14 cellular contexts compared by ENCODE assay signal in genomic region chr13:24921003-24921402, GRCh38.
DNase-seq lines count a peak whose midpoint lies in the region; ATAC-seq and TF ChIP-seq lines count a peak whose summit lies in the region.
"Had no signal": no experiment of that assay in that cellular context is flagged by ENCODE, and none has a peak within 500 bp of the region (broad histone marks: within the 10 kb centered on the region; RNA-seq: fewer than 3 reads in every experiment).

No MANE protein-coding gene starts in this region.

- H3K36me3 ChIP-seq in PC-3 (ENCODE audit: low read depth, low read length) = no peaks in the 10 kb centered on the region
- H3K36me3 ChIP-seq: lower lobe of right lung had no signal

- peak overlapping the region; percentile 87 for H3K4me2 ChIP-seq in PC-3 (ENCODE audit: low read length)

- H3K9me3 ChIP-seq in PC-3 (ENCODE audit: low read length) = no peaks in the 10 kb centered on the region
- H3K9me3 ChIP-seq: lower lobe of right lung had no signal

- no peaks in the 10 kb centered on the region for H3K9me2 ChIP-seq in PC-3 (replicated peaks; ENCODE audit: low read length)

- H3K9me3 Mint-ChIP-seq in activated naive CD4-positive, alpha-beta T cell treated with anti-CD3 and anti-CD28 coated beads, Interleukin-2, amount 10 ng/mL, durations not matched to agents 7 days and 5 days = no peaks in the 10 kb centered on the region
- no peaks in the 10 kb centered on the region for H3K9me3 Mint-ChIP-seq in central memory CD8-positive, alpha-beta T cell
- H3K9me3 Mint-ChIP-seq in progenitor cell of endocrine pancreas (ENCODE audit: low read depth) = no peaks in the 10 kb centered on the region

- no peaks in the 10 kb centered on the region for H3K27me3 ChIP-seq in PC-3 (ENCODE audit: low read length)

- H3K79me2 ChIP-seq in PC-3 (ENCODE audit: low read length) = peaks cover 62% of the 10 kb centered on the region

- no peak overlapping the region for H3K27ac ChIP-seq in PC-3 (ENCODE audit: low read length)
- H3K27ac ChIP-seq: lower lobe of right lung, parathyroid adenoma had no signal

- peak overlapping the region; percentile 91; the same call in 1 of the 2 replicates for H3K4me3 ChIP-seq in PC-3 (ENCODE audit: low read length)

- 0 out of 2 replicates have a peak, but pooled peaks cover 3% of the 10 kb centered on the region for H4K20me1 ChIP-seq in PC-3 (ENCODE audit: low read length)

- no TSS peak for BruUV-seq in PC-3 (replicated peaks; lab: Mats Ljungman, UMichigan)

- H3K27me3 Mint-ChIP-seq in activated naive CD4-positive, alpha-beta T cell treated with anti-CD3 and anti-CD28 coated beads, Interleukin-2, amount 10 ng/mL, durations not matched to agents 7 days and 5 days = peaks cover 14% of the 10 kb centered on the region
- no peaks in the 10 kb centered on the region for H3K27me3 Mint-ChIP-seq in central memory CD8-positive, alpha-beta T cell
- no peaks in the 10 kb centered on the region for H3K27me3 Mint-ChIP-seq in progenitor cell of endocrine pancreas

- H3K4me1 ChIP-seq in PC-3 (ENCODE audit: insufficient read depth, low read length) = peaks cover 20% of the 10 kb centered on the region

- TF ChIP-seq CTCF in PC-3 (conservative IDR thresholded peaks at IDR 0.05; ENCODE audit: low read depth, low read length) = no peak
- TF ChIP-seq CTCF in progenitor cell of endocrine pancreas (IDR thresholded peaks at IDR 0.05; ENCODE audit: unreplicated experiment) = no peak

- no peak overlapping the region for H3K27ac Mint-ChIP-seq in activated naive CD4-positive, alpha-beta T cell treated with anti-CD3 and anti-CD28 coated beads, Interleukin-2, amount 10 ng/mL, durations not matched to agents 7 days and 5 days
- H3K27ac Mint-ChIP-seq in central memory CD8-positive, alpha-beta T cell (ENCODE audit: low read depth) = no peak overlapping the region
- peak overlapping the region; percentile 84 for H3K27ac Mint-ChIP-seq in progenitor cell of endocrine pancreas

- CTCF ChIA-PET in activated naive CD4-positive, alpha-beta T cell treated with anti-CD3 and anti-CD28 coated beads, Interleukin-2, amount 10 ng/mL, durations not matched to agents 7 days and 5 days (lab: Charles Lee) = no interaction called here
- CTCF ChIA-PET in PC-3 (lab: Charles Lee) = no interaction called here

- ATAC-seq in PC-3 = no peak
- no peak for ATAC-seq in central memory CD8-positive, alpha-beta T cell (replicated peaks; ENCODE audit: extremely low read depth, poor library complexity, severe bottlenecking)
- ATAC-seq: lower lobe of right lung had no signal

- POLR2A ChIA-PET in PC-3 (lab: Charles Lee; ENCODE audit: unreplicated experiment) = no interaction called here

- H2AFZ ChIP-seq in PC-3 (ENCODE audit: low read length) = no peak overlapping the region
- H2AFZ ChIP-seq: parathyroid adenoma had no signal

- no peaks in the 10 kb centered on the region for H3F3A ChIP-seq in PC-3 (ENCODE audit: low read length, unreplicated experiment)

- H3K9ac ChIP-seq in PC-3 (ENCODE audit: low read length) = no peak overlapping the region
- H3K9ac ChIP-seq: parathyroid adenoma had no signal

- DNase-seq in activated naive CD4-positive, alpha-beta T cell treated with anti-CD3 and anti-CD28 coated beads, Interleukin-2, amount 10 ng/mL, durations not matched to agents 7 days and 5 days = no peak
- no peak for DNase-seq in activated naive CD4-positive, alpha-beta T cell (lab: John Stamatoyannopoulos, UW)
- DNase-seq in PC-3 (peak; percentile 22), progenitor cell of endocrine pancreas (ENCODE audit: low spot score, unreplicated experiment) (no peak)
- DNase-seq in central memory CD8-positive, alpha-beta T cell (ENCODE audit: low spot score in 2 of 2) = no peak
- no peak for DNase-seq in stimulated activated CD4-positive, alpha-beta T cell treated with anti-CD3 and anti-CD28 coated beads, Interleukin-4, amount 100 ng/mL, for 24 hours
- DNase-seq in activated CD8-positive, alpha-beta memory T cell treated with anti-CD3 and anti-CD28 coated beads, Interleukin-2, amount 50 U/mL, for 4 hours = no peak
- no peak for DNase-seq in activated CD8-positive, alpha-beta memory T cell treated with anti-CD3 and anti-CD28 coated beads, Interleukin-2, amount 50 U/mL, for 48 hours
- DNase-seq: DMS53, hypothalamus, lower lobe of right lung, NCI-H1105 treated with DMSO at 0.1 percent for 48 hours, NCI-H446 treated with DMSO at 0.1 percent for 48 hours had no signal

- no peaks in the 10 kb centered on the region for H3K36me3 Mint-ChIP-seq in activated naive CD4-positive, alpha-beta T cell treated with anti-CD3 and anti-CD28 coated beads, Interleukin-2, amount 10 ng/mL, durations not matched to agents 7 days and 5 days
- H3K36me3 Mint-ChIP-seq in central memory CD8-positive, alpha-beta T cell (ENCODE audit: insufficient read depth) = peaks cover 11% of the 10 kb centered on the region
- H3K36me3 Mint-ChIP-seq in progenitor cell of endocrine pancreas (ENCODE audit: insufficient read depth) = no peaks in the 10 kb centered on the region

- intact Hi-C loops in PC-3 (cut with micrococcal nuclease) = no loop called here

- H3K4me1 Mint-ChIP-seq in activated naive CD4-positive, alpha-beta T cell treated with anti-CD3 and anti-CD28 coated beads, Interleukin-2, amount 10 ng/mL, durations not matched to agents 7 days and 5 days = peaks cover 26% of the 10 kb centered on the region
- peaks cover 13% of the 10 kb centered on the region for H3K4me1 Mint-ChIP-seq in central memory CD8-positive, alpha-beta T cell
- H3K4me1 Mint-ChIP-seq in progenitor cell of endocrine pancreas (ENCODE audit: low read depth) = peaks cover 23% of the 10 kb centered on the region

- H3K4me3 Mint-ChIP-seq in activated naive CD4-positive, alpha-beta T cell treated with anti-CD3 and anti-CD28 coated beads, Interleukin-2, amount 10 ng/mL, durations not matched to agents 7 days and 5 days = peak overlapping the region; percentile 58
- H3K4me3 Mint-ChIP-seq in central memory CD8-positive, alpha-beta T cell = peak overlapping the region; percentile 34
- H3K4me3 Mint-ChIP-seq in progenitor cell of endocrine pancreas (ENCODE audit: low read depth) = peak overlapping the region; percentile 55
